ENCODE assay signal across 2 cellular contexts in genomic region chr20:36881888-36882287, GRCh38.
TF ChIP-seq lines count a peak whose summit lies in the region.

No MANE protein-coding gene starts in this region.

TF ChIP-seq in IMR-90, 13 proteins besides CTCF, POLR2A, EP300 and RAD21:
- no peak for TF ChIP-seq NFE2L2 (IDR thresholded peaks at IDR 0.05; ENCODE audit: low read depth, low read length)
- TF ChIP-seq FOS (IDR thresholded peaks at IDR 0.05; ENCODE audit: low read depth, low read length), result no peak
- no peak for TF ChIP-seq MAFK (IDR thresholded peaks at IDR 0.05; ENCODE audit: low read depth, low read length)
- no peak for TF ChIP-seq RCOR1 (IDR thresholded peaks at IDR 0.05; ENCODE audit: insufficient replicate concordance, low read length)
- TF ChIP-seq CEBPB (IDR thresholded peaks at IDR 0.05; ENCODE audit: low read depth, low read length), result no peak
- no peak for TF ChIP-seq CHD1 (IDR thresholded peaks at IDR 0.05; ENCODE audit: low read depth, low read length)
- TF ChIP-seq USF2 (IDR thresholded peaks at IDR 0.05; ENCODE audit: low read depth, low read length), result no peak
- TF ChIP-seq RFX5 (IDR thresholded peaks at IDR 0.05; ENCODE audit: low read depth, low read length), result no peak
- TF ChIP-seq BHLHE40 (IDR thresholded peaks at IDR 0.05; ENCODE audit: low read depth, low read length), result no peak
- no peak for TF ChIP-seq SMC3 (IDR thresholded peaks at IDR 0.05; ENCODE audit: low read depth, low read length)
- no peak for TF ChIP-seq MXI1 (IDR thresholded peaks at IDR 0.05; ENCODE audit: borderline replicate concordance, low read depth, low read length)
- TF ChIP-seq ELK1 (IDR thresholded peaks at IDR 0.05; ENCODE audit: borderline replicate concordance, low read depth, low read length), result no peak
- no peak for TF ChIP-seq MAZ (IDR thresholded peaks at IDR 0.05; ENCODE audit: borderline replicate concordance, low read depth, low read length)

TF ChIP-seq in GM12878, 131 proteins besides CTCF, POLR2A, EP300 and RAD21:
- TF ChIP-seq PRDM15 (CRISPR knock-in tag; IDR thresholded peaks at IDR 0.05), result no peak
- peak; percentile 86 for TF ChIP-seq MTA2 (IDR thresholded peaks at IDR 0.05; ENCODE audit: low read depth)
- no peak for TF ChIP-seq PML (IDR thresholded peaks at IDR 0.05; ENCODE audit: low read length)
- no peak for TF ChIP-seq MXI1 (IDR thresholded peaks at IDR 0.05; ENCODE audit: low read depth, low read length)
- TF ChIP-seq GATAD2B (conservative IDR thresholded peaks at IDR 0.05; ENCODE audit: low read depth), result 0 out of 2 replicates have a peak, but pooled peaks have one; percentile 26
- TF ChIP-seq JUNB (IDR thresholded peaks at IDR 0.05), result peak; percentile 22; the same call in 1 of the 2 replicates
- peak; percentile 66; the same call in 1 of the 2 replicates for TF ChIP-seq DPF2 (IDR thresholded peaks at IDR 0.05)
- TF ChIP-seq, protein P1, sequence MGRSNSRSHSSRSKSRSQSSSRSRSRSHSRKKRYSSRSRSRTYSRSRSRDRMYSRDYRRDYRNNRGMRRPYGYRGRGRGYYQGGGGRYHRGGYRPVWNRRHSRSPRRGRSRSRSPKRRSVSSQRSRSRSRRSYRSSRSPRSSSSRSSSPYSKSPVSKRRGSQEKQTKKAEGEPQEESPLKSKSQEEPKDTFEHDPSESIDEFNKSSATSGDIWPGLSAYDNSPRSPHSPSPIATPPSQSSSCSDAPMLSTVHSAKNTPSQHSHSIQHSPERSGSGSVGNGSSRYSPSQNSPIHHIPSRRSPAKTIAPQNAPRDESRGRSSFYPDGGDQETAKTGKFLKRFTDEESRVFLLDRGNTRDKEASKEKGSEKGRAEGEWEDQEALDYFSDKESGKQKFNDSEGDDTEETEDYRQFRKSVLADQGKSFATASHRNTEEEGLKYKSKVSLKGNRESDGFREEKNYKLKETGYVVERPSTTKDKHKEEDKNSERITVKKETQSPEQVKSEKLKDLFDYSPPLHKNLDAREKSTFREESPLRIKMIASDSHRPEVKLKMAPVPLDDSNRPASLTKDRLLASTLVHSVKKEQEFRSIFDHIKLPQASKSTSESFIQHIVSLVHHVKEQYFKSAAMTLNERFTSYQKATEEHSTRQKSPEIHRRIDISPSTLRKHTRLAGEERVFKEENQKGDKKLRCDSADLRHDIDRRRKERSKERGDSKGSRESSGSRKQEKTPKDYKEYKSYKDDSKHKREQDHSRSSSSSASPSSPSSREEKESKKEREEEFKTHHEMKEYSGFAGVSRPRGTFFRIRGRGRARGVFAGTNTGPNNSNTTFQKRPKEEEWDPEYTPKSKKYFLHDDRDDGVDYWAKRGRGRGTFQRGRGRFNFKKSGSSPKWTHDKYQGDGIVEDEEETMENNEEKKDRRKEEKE (IDR thresholded peaks at IDR 0.05), result no peak
- TF ChIP-seq NFYA (IDR thresholded peaks at IDR 0.05; ENCODE audit: borderline replicate concordance, low read depth, low read length), result no peak
- peak; percentile 36 to 56; a peak in 2 of 4 replicates for TF ChIP-seq IKZF2 (IDR thresholded peaks at IDR 0.05)
- TF ChIP-seq, protein P2, sequence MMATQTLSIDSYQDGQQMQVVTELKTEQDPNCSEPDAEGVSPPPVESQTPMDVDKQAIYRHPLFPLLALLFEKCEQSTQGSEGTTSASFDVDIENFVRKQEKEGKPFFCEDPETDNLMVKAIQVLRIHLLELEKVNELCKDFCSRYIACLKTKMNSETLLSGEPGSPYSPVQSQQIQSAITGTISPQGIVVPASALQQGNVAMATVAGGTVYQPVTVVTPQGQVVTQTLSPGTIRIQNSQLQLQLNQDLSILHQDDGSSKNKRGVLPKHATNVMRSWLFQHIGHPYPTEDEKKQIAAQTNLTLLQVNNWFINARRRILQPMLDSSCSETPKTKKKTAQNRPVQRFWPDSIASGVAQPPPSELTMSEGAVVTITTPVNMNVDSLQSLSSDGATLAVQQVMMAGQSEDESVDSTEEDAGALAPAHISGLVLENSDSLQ (IDR thresholded peaks at IDR 0.05), result peak; percentile 93
- no peak for TF ChIP-seq CREM (IDR thresholded peaks at IDR 0.05; ENCODE audit: low read depth)
- no peak for TF ChIP-seq BMI1 (IDR thresholded peaks at IDR 0.05; ENCODE audit: borderline replicate concordance)
- TF ChIP-seq, protein P3, sequence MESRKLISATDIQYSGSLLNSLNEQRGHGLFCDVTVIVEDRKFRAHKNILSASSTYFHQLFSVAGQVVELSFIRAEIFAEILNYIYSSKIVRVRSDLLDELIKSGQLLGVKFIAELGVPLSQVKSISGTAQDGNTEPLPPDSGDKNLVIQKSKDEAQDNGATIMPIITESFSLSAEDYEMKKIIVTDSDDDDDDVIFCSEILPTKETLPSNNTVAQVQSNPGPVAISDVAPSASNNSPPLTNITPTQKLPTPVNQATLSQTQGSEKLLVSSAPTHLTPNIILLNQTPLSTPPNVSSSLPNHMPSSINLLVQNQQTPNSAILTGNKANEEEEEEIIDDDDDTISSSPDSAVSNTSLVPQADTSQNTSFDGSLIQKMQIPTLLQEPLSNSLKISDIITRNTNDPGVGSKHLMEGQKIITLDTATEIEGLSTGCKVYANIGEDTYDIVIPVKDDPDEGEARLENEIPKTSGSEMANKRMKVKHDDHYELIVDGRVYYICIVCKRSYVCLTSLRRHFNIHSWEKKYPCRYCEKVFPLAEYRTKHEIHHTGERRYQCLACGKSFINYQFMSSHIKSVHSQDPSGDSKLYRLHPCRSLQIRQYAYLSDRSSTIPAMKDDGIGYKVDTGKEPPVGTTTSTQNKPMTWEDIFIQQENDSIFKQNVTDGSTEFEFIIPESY (IDR thresholded peaks at IDR 0.05), result no peak
- no peak for TF ChIP-seq SPI1 (IDR thresholded peaks at IDR 0.05; ENCODE audit: borderline replicate concordance, insufficient read depth, low read depth, low read length)
- TF ChIP-seq ZZZ3 (IDR thresholded peaks at IDR 0.05; ENCODE audit: control insufficient read depth, insufficient read length, low read depth), result no peak
- TF ChIP-seq SMAD5 (IDR thresholded peaks at IDR 0.05; ENCODE audit: low read depth), result no peak
- no peak for TF ChIP-seq POU2F2 (IDR thresholded peaks at IDR 0.05; ENCODE audit: borderline replicate concordance, low read depth, low read length)
- peak; percentile 68 for TF ChIP-seq IKZF1 (conservative IDR thresholded peaks at IDR 0.05)
- TF ChIP-seq EED (IDR thresholded peaks at IDR 0.05; ENCODE audit: low read depth), result no peak
- TF ChIP-seq SREBF1 (IDR thresholded peaks at IDR 0.05; ENCODE audit: low read length), result no peak
- TF ChIP-seq FOXM1 (IDR thresholded peaks at IDR 0.05; ENCODE audit: low read depth, low read length), result no peak
- no peak for TF ChIP-seq FOS (IDR thresholded peaks at IDR 0.05; ENCODE audit: borderline replicate concordance, extremely low read depth, insufficient read length)
- no peak for TF ChIP-seq ESRRA (IDR thresholded peaks at IDR 0.05; ENCODE audit: low read length)
- peak in 1 of 2 experiments; percentile 51; a peak in 1 of 4 replicates for TF ChIP-seq BHLHE40 (IDR thresholded peaks at IDR 0.05; ENCODE audit: borderline replicate concordance in 1 of 2, low read depth in 2 of 2, low read length in 1 of 2)
- TF ChIP-seq PBX3 (IDR thresholded peaks at IDR 0.05; ENCODE audit: insufficient replicate concordance, low read depth, low read length), result peak; percentile 61
- no peak for TF ChIP-seq ETV6 (conservative IDR thresholded peaks at IDR 0.05 in 1 of 2, IDR thresholded peaks at IDR 0.05 in 1 of 2; ENCODE audit: borderline replicate concordance in 1 of 2, low read depth in 1 of 2)
- TF ChIP-seq, protein P4, sequence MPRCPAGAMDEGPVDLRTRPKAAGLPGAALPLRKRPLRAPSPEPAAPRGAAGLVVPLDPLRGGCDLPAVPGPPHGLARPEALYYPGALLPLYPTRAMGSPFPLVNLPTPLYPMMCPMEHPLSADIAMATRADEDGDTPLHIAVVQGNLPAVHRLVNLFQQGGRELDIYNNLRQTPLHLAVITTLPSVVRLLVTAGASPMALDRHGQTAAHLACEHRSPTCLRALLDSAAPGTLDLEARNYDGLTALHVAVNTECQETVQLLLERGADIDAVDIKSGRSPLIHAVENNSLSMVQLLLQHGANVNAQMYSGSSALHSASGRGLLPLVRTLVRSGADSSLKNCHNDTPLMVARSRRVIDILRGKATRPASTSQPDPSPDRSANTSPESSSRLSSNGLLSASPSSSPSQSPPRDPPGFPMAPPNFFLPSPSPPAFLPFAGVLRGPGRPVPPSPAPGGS (IDR thresholded peaks at IDR 0.05; ENCODE audit: borderline replicate concordance, insufficient read depth, low read depth, low read length, poor library complexity, severe bottlenecking), result no peak
- no peak for TF ChIP-seq RCOR1 (conservative IDR thresholded peaks at IDR 0.05; ENCODE audit: low read depth, low read length)
- TF ChIP-seq ZBED1 (IDR thresholded peaks at IDR 0.05; ENCODE audit: borderline replicate concordance), result no peak
- TF ChIP-seq, protein P5, sequence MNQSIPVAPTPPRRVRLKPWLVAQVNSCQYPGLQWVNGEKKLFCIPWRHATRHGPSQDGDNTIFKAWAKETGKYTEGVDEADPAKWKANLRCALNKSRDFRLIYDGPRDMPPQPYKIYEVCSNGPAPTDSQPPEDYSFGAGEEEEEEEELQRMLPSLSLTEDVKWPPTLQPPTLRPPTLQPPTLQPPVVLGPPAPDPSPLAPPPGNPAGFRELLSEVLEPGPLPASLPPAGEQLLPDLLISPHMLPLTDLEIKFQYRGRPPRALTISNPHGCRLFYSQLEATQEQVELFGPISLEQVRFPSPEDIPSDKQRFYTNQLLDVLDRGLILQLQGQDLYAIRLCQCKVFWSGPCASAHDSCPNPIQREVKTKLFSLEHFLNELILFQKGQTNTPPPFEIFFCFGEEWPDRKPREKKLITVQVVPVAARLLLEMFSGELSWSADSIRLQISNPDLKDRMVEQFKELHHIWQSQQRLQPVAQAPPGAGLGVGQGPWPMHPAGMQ (IDR thresholded peaks at IDR 0.05; ENCODE audit: borderline replicate concordance), result no peak
- TF ChIP-seq JUND (IDR thresholded peaks at IDR 0.05; ENCODE audit: low read depth, low read length), result no peak
- TF ChIP-seq EZH2 (IDR thresholded peaks at IDR 0.05; ENCODE audit: borderline replicate concordance, control insufficient read depth, low read depth, low read length), result no peak
- peak; percentile 37; the same call in 1 of the 2 replicates for TF ChIP-seq RAD51 (IDR thresholded peaks at IDR 0.05)
- no peak for TF ChIP-seq RFX5 (IDR thresholded peaks at IDR 0.05; ENCODE audit: low read depth, low read length)
- TF ChIP-seq CEBPB (IDR thresholded peaks at IDR 0.05; ENCODE audit: borderline replicate concordance in 1 of 2, low read depth in 2 of 2, low read length in 2 of 2), result no peak
- no peak for TF ChIP-seq SIN3A (IDR thresholded peaks at IDR 0.05; ENCODE audit: low read depth, low read length)
- TF ChIP-seq ATF7 (IDR thresholded peaks at IDR 0.05; ENCODE audit: low read depth), result peak; percentile 45; the same call in 1 of the 2 replicates
- no peak for TF ChIP-seq GABPA (IDR thresholded peaks at IDR 0.05; ENCODE audit: low read depth)
- TF ChIP-seq ZNF622 (IDR thresholded peaks at IDR 0.05), result no peak
- no peak for TF ChIP-seq HDAC6 (IDR thresholded peaks at IDR 0.05; ENCODE audit: unreplicated experiment)
- TF ChIP-seq, protein P6, sequence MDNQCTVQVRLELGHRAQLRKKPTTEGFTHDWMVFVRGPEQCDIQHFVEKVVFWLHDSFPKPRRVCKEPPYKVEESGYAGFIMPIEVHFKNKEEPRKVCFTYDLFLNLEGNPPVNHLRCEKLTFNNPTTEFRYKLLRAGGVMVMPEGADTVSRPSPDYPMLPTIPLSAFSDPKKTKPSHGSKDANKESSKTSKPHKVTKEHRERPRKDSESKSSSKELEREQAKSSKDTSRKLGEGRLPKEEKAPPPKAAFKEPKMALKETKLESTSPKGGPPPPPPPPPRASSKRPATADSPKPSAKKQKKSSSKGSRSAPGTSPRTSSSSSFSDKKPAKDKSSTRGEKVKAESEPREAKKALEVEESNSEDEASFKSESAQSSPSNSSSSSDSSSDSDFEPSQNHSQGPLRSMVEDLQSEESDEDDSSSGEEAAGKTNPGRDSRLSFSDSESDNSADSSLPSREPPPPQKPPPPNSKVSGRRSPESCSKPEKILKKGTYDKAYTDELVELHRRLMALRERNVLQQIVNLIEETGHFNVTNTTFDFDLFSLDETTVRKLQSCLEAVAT (IDR thresholded peaks at IDR 0.05), result no peak
- TF ChIP-seq WRNIP1 (IDR thresholded peaks at IDR 0.05; ENCODE audit: borderline replicate concordance, low read depth, low read length), result no peak
- no peak for TF ChIP-seq KAT2A (conservative IDR thresholded peaks at IDR 0.05; ENCODE audit: control insufficient read depth, low read depth, low read length)
- peak; percentile 46; the same call in 1 of the 2 replicates for TF ChIP-seq BCL11A (IDR thresholded peaks at IDR 0.05; ENCODE audit: low read depth, low read length)
